Comparison of ENCODE assay signal across 1 cellular context in the genomic region with DNA sequence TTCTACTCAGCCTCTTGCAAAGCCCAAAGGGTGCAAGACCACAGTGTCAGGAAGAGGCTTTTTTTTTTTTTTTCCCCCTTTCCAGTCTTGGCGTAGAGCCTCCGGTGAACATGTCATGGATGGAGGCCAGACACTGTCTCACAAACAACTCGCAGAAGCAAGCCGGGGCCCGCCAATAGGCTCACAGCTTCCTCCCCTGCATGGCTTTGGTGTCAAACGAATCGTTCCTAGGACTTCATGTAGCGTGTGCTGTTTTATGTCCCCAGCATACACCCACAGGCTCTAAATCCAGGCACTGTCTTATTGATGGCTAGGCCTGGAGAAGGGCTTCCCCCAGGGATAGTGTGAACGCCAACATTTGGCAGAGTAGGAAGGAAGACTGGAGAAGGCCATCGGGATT.
TF ChIP-seq lines count a peak whose summit lies in the region.

No MANE protein-coding gene starts in this region.

TF ChIP-seq in HepG2, 621 proteins besides CTCF, POLR2A, EP300 and RAD21 (continued from another document):
- TF ChIP-seq PRDM4 (CRISPR knock-in tag; IDR thresholded peaks at IDR 0.05; ENCODE audit: borderline replicate concordance) (no peak), ZNF441 (CRISPR knock-in tag; IDR thresholded peaks at IDR 0.05; ENCODE audit: borderline replicate concordance) (no peak), SALL2 (CRISPR knock-in tag; IDR thresholded peaks at IDR 0.05) (no peak), SOX13 (IDR thresholded peaks at IDR 0.05) (no peak), SOX13 (CRISPR knock-in tag; conservative IDR thresholded peaks at IDR 0.05 in 1 of 2, IDR thresholded peaks at IDR 0.05 in 1 of 2) (no peak), ZFP41 (CRISPR knock-in tag; IDR thresholded peaks at IDR 0.05; ENCODE audit: borderline replicate concordance) (no peak), MXD4 (CRISPR knock-in tag; IDR thresholded peaks at IDR 0.05) (no peak), MED8 (CRISPR knock-in tag; IDR thresholded peaks at IDR 0.05; ENCODE audit: insufficient replicate concordance) (no peak), NAIF1 (CRISPR knock-in tag; IDR thresholded peaks at IDR 0.05; ENCODE audit: borderline replicate concordance) (no peak), ZKSCAN1 (IDR thresholded peaks at IDR 0.05; ENCODE audit: low read length) (no peak), TMF1 (CRISPR knock-in tag; IDR thresholded peaks at IDR 0.05; ENCODE audit: low read depth) (no peak), HMG20B (CRISPR knock-in tag; conservative IDR thresholded peaks at IDR 0.05) (no peak), ZNF205 (CRISPR knock-in tag; IDR thresholded peaks at IDR 0.05) (no peak), ZFX (CRISPR knock-in tag; IDR thresholded peaks at IDR 0.05; ENCODE audit: low read depth) (no peak), ZEB1 (IDR thresholded peaks at IDR 0.05; ENCODE audit: insufficient replicate concordance, low read depth) (no peak)
